1 cellular context compared by ENCODE assay signal in the genomic region with DNA sequence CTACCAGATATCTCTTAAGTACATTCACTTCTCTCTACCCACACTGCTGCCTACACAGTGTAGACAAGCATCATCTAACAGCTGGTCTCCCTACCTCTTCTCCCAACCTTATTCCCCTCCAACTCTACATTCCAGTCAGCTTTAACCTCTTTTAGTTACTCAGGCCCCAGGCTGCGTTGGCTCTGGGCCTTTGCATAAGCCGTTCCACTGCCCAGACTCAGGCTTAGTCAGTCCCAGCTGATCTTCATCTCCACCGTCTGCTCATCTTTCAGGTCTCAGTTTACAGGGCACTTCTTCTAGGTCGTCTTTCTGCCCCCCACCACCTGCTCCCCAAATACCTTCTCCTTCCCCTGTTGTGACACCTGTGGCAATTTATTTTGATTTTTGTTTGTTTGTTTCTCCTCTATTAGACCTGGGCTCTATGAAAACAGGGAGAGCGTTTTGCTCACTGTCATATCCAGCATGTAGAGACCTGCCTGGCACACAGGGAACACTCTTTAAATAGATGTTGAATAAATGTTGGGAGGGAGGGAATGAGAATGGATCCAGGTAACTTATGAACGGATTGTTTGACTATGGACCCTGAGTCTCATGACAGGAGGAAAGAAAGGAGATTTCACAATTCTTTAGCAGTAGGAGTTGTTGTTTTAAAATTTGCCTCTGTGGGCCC.
TF ChIP-seq lines count a peak whose summit lies in the region.

No MANE protein-coding gene starts in this region.

TF ChIP-seq in IMR-90, 13 proteins besides CTCF, POLR2A, EP300 and RAD21:
- TF ChIP-seq MAZ (IDR thresholded peaks at IDR 0.05; ENCODE audit: borderline replicate concordance, low read depth, low read length) (no peak), RCOR1 (IDR thresholded peaks at IDR 0.05; ENCODE audit: insufficient replicate concordance, low read length) (no peak), BHLHE40 (IDR thresholded peaks at IDR 0.05; ENCODE audit: low read depth, low read length) (no peak), RFX5 (IDR thresholded peaks at IDR 0.05; ENCODE audit: low read depth, low read length) (no peak), MXI1 (IDR thresholded peaks at IDR 0.05; ENCODE audit: borderline replicate concordance, low read depth, low read length) (no peak), NFE2L2 (IDR thresholded peaks at IDR 0.05; ENCODE audit: low read depth, low read length) (no peak), CHD1 (IDR thresholded peaks at IDR 0.05; ENCODE audit: low read depth, low read length) (no peak), CEBPB (IDR thresholded peaks at IDR 0.05; ENCODE audit: low read depth, low read length) (no peak), SMC3 (IDR thresholded peaks at IDR 0.05; ENCODE audit: low read depth, low read length) (no peak), MAFK (IDR thresholded peaks at IDR 0.05; ENCODE audit: low read depth, low read length) (no peak), FOS (IDR thresholded peaks at IDR 0.05; ENCODE audit: low read depth, low read length) (no peak)
- TF ChIP-seq, protein P1, sequence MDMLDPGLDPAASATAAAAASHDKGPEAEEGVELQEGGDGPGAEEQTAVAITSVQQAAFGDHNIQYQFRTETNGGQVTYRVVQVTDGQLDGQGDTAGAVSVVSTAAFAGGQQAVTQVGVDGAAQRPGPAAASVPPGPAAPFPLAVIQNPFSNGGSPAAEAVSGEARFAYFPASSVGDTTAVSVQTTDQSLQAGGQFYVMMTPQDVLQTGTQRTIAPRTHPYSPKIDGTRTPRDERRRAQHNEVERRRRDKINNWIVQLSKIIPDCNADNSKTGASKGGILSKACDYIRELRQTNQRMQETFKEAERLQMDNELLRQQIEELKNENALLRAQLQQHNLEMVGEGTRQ (IDR thresholded peaks at IDR 0.05; ENCODE audit: low read depth, low read length), result no peak
- TF ChIP-seq, protein P2, sequence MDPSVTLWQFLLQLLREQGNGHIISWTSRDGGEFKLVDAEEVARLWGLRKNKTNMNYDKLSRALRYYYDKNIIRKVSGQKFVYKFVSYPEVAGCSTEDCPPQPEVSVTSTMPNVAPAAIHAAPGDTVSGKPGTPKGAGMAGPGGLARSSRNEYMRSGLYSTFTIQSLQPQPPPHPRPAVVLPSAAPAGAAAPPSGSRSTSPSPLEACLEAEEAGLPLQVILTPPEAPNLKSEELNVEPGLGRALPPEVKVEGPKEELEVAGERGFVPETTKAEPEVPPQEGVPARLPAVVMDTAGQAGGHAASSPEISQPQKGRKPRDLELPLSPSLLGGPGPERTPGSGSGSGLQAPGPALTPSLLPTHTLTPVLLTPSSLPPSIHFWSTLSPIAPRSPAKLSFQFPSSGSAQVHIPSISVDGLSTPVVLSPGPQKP (IDR thresholded peaks at IDR 0.05; ENCODE audit: borderline replicate concordance, low read depth, low read length), result no peak
